ENCODE assay signal across 11 cellular contexts in the genomic region with DNA sequence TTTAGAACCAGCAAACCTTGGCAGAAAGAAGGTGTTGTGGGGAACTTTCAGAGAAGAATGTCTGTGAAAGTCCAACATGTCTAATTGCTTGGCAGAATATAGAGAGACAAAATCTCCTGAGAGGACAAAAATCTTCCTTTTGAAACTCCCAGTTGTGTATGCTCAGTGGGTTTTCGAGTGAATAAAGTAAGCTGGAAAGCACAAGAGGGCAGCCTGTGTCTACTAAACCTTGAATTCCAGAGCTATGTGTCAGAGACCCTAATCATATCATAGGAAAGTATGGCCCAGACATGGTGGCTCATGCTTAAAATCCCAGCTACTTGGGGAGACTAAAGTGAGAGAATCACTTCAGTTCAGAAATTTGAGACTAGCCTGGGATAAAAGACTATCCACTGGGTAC.
DNase-seq lines count a peak whose midpoint lies in the region; ATAC-seq and TF ChIP-seq lines count a peak whose summit lies in the region.
"Had no signal": no experiment of that assay in that cellular context is flagged by ENCODE, and none has a peak within 500 bp of the region (broad histone marks: within the 10 kb centered on the region; RNA-seq: fewer than 3 reads in every experiment).

No MANE protein-coding gene starts in this region.

- no peaks in the 10 kb centered on the region for H3K36me3 ChIP-seq in endodermal cell (ENCODE audit: control insufficient read depth, insufficient read depth, low read length)
- H3K36me3 ChIP-seq: neutrophil had no signal

- H3K27ac Mint-ChIP-seq in endodermal cell: no peak overlapping the region

- no peak overlapping the region for H3K4me3 ChIP-seq in endodermal cell (ENCODE audit: low read length)

- TF ChIP-seq CTCF in endodermal cell (conservative IDR thresholded peaks at IDR 0.05): peak; percentile 46

- H3K9me3 Mint-ChIP-seq in endodermal cell: no peaks in the 10 kb centered on the region

- no peaks in the 10 kb centered on the region for H3K27me3 ChIP-seq in endodermal cell (ENCODE audit: control insufficient read depth, insufficient read depth, low read length, poor library complexity, severe bottlenecking)
- H3K27me3 ChIP-seq: neutrophil had no signal

- no peaks in the 10 kb centered on the region for H3K27me3 Mint-ChIP-seq in endodermal cell (ENCODE audit: insufficient read depth)

- 81% methylated on average over 1 of the region's 1 CpG; no CpG with 5 or more reads in 1 of the 2 experiments for WGBS in endodermal cell (ENCODE audit: insufficient coverage in 1 of 2, insufficient read length in 1 of 2), 2 experiments

- no peaks in the 10 kb centered on the region for H3K4me1 ChIP-seq in endodermal cell (ENCODE audit: control insufficient read depth, insufficient read depth, low read length)

- no peak for ATAC-seq in GM19397 (IDR thresholded peaks at IDR 0.05; ENCODE audit: unreplicated experiment)

- no peak overlapping the region for H3K27ac ChIP-seq in endodermal cell (ENCODE audit: low read depth, low read length)
- H3K27ac ChIP-seq: neutrophil had no signal

- no peak overlapping the region for H3K9ac ChIP-seq in endodermal cell (ENCODE audit: extremely low read depth, low read length, poor library complexity, severe bottlenecking)

- H3K36me3 Mint-ChIP-seq in endodermal cell (ENCODE audit: low read depth): no peaks in the 10 kb centered on the region

- DNase-seq in EL (peak; percentile 81), OCI-M1 (lab: John Stamatoyannopoulos, UW) (peak; percentile 55), endodermal cell (no peak), non-pigmented ciliary epithelial cell (ENCODE audit: low read depth) (peak; percentile 71), NCI-H2227 treated with DMSO at 0.1 percent for 48 hours (lab: John Stamatoyannopoulos, UW) (no peak)
- no peak for DNase-seq in NK-92 treated with Interleukin-12 subunit alpha and Interleukin-12 subunit beta, amount 100 ng/mL, for 24 hours (lab: John Stamatoyannopoulos, UW)
- no peak for DNase-seq in stimulated activated CD4-positive, alpha-beta T cell treated with anti-CD3 and anti-CD28 coated beads, Interleukin-12 subunit alpha, Interleukin-12 subunit beta, amount 100 ng/mL, for 4 hours
- DNase-seq: central memory CD4-positive, alpha-beta T cell; GF-D8 had no signal

- no peaks in the 10 kb centered on the region for H3K4me1 Mint-ChIP-seq in endodermal cell

- no peak overlapping the region for H3K4me3 Mint-ChIP-seq in endodermal cell

- H3K9me3 ChIP-seq in endodermal cell (ENCODE audit: control insufficient read depth, low read length): no peaks in the 10 kb centered on the region
- H3K9me3 ChIP-seq: neutrophil had no signal

Comparison
In these comparisons a context has a peak if more than half of its experiments do, and no peak if none do; other contexts are left out.
1. DNase-seq: peak in EL (single experiment), OCI-M1 (single experiment) and non-pigmented ciliary epithelial cell (single experiment); none in endodermal cell (single experiment), NK-92 treated with Interleukin-12 subunit alpha and Interleukin-12 subunit beta, amount 100 ng/mL, for 24 hours (single experiment), stimulated activated CD4-positive, alpha-beta T cell treated with anti-CD3 and anti-CD28 coated beads, Interleukin-12 subunit alpha, Interleukin-12 subunit beta, amount 100 ng/mL, for 4 hours (single experiment) and NCI-H2227 treated with DMSO at 0.1 percent for 48 hours (single experiment).